ENCODE assay signal across 26 cellular contexts in genomic region chr2:120809576-120810440, GRCh38.
A peak's percentile ranks its signal among the peaks of the same experiment; 100 is the strongest.
DNase-seq lines count a peak whose midpoint lies in the region.
"Had no signal": no experiment of that assay in that cellular context is flagged by ENCODE, and none has a peak within 500 bp of the region (broad histone marks: within the 10 kb centered on the region; RNA-seq: fewer than 3 reads in every experiment).

No MANE protein-coding gene starts in this region.

- H2BK12ac ChIP-seq in mesenchymal stem cell (ENCODE audit: low read length in 2 of 2), result peak overlapping the region in 1 of 2 experiments; percentile 82

- no peak overlapping the region for H3K4me3 Mint-ChIP-seq in activated T-helper 1 cell treated with anti-CD3 and anti-CD28 coated beads, Interleukin-12 subunit alpha, Interleukin-12 subunit beta, Interleukin-2, Interleukin-4 antibody, amounts not matched to agents 30 ng/mL and 10 ng/mL and 1 ng/mL, durations not matched to agents 14 hours and 24 hours and 36 hours
- H3K4me3 Mint-ChIP-seq: activated naive CD4-positive, alpha-beta T cell treated with anti-CD3 and anti-CD28 coated beads for 36 hours; B cell; brain; T-helper 2 cell treated with Interferon-gamma antibody and Interleukin-4, amounts not matched to agents 5 μg/mL and 100 μg/mL, for 36 hours had no signal

- no peaks in the 10 kb centered on the region for H3K27me3 Mint-ChIP-seq in activated T-helper 1 cell treated with anti-CD3 and anti-CD28 coated beads, Interleukin-12 subunit alpha, Interleukin-12 subunit beta, Interleukin-2, Interleukin-4 antibody, amounts not matched to agents 30 ng/mL and 10 ng/mL and 1 ng/mL, durations not matched to agents 14 hours and 24 hours and 36 hours (ENCODE audit: insufficient read depth)
- H3K27me3 Mint-ChIP-seq: brain had no signal

- no peak overlapping the region for H3K27ac ChIP-seq in mesenchymal stem cell (ENCODE audit: low read length, poor library complexity, severe bottlenecking)
- H3K27ac ChIP-seq: A549, gastrocnemius medialis, neutrophil, prostate gland, thoracic aorta had no signal

- no peaks in the 10 kb centered on the region for H3K4me1 Mint-ChIP-seq in activated T-helper 1 cell treated with anti-CD3 and anti-CD28 coated beads, Interleukin-12 subunit alpha, Interleukin-12 subunit beta, Interleukin-2, Interleukin-4 antibody, amounts not matched to agents 30 ng/mL and 10 ng/mL and 1 ng/mL, durations not matched to agents 14 hours and 24 hours and 36 hours (ENCODE audit: low read depth)
- H3K4me1 Mint-ChIP-seq: B cell had no signal

- peaks cover 20% of the 10 kb centered on the region for H3K79me1 ChIP-seq in mesenchymal stem cell (replicated peaks; ENCODE audit: low read length, poor library complexity, severe bottlenecking)

- H3K36me3 ChIP-seq in H7 (replicated peaks; ENCODE audit: control insufficient read depth, insufficient read depth, low read length) (no peaks in the 10 kb centered on the region; the same call in 1 of the 2 replicates), mesenchymal stem cell (ENCODE audit: control insufficient read depth in 1 of 2, insufficient read depth in 2 of 2, low read depth in 1 of 2, low read length in 2 of 2) (peaks cover 4 to 42% of the 10 kb centered on the region in 2 experiments)
- H3K36me3 ChIP-seq: gastrocnemius medialis, neutrophil, prostate gland, thoracic aorta had no signal

- no peaks in the 10 kb centered on the region for H3K9me3 ChIP-seq in mesenchymal stem cell (ENCODE audit: control insufficient read depth, low read length)
- H3K9me3 ChIP-seq: A549, gastrocnemius medialis, neutrophil, prostate gland, thoracic aorta had no signal

- WGBS in mesenchymal stem cell, result 64% methylated on average over 10 of the region's 14 CpGs

- no peak overlapping the region for H3K27ac Mint-ChIP-seq in activated T-helper 1 cell treated with anti-CD3 and anti-CD28 coated beads, Interleukin-12 subunit alpha, Interleukin-12 subunit beta, Interleukin-2, Interleukin-4 antibody, amounts not matched to agents 30 ng/mL and 10 ng/mL and 1 ng/mL, durations not matched to agents 14 hours and 24 hours and 36 hours
- H3K27ac Mint-ChIP-seq: activated naive CD4-positive, alpha-beta T cell treated with anti-CD3 and anti-CD28 coated beads for 36 hours; B cell; T-helper 2 cell treated with Interferon-gamma antibody and Interleukin-4, amounts not matched to agents 5 μg/mL and 100 μg/mL, for 36 hours had no signal

- peak overlapping the region; percentile 6 for H4K91ac ChIP-seq in mesenchymal stem cell (ENCODE audit: low read length)

- peak overlapping the region in 1 of 2 experiments; percentile 51 for H3K23ac ChIP-seq in mesenchymal stem cell (ENCODE audit: low read length in 2 of 2)

- H3K27me3 ChIP-seq in H7 (ENCODE audit: control insufficient read depth, insufficient read depth, low read length), result no peaks in the 10 kb centered on the region
- no peaks in the 10 kb centered on the region for H3K27me3 ChIP-seq in mesenchymal stem cell (ENCODE audit: control insufficient read depth in 1 of 2, insufficient read depth in 1 of 2, low read length in 2 of 2)
- H3K27me3 ChIP-seq: gastrocnemius medialis had no signal

- no peak overlapping the region for H3K4me2 ChIP-seq in mesenchymal stem cell (ENCODE audit: low read length, poor library complexity, severe bottlenecking)
- H3K4me2 ChIP-seq: A549 had no signal

- no peak overlapping the region for H2AK5ac ChIP-seq in mesenchymal stem cell (ENCODE audit: low read length, severe bottlenecking)

- peak; percentile 44 for DNase-seq in NCI-H510A treated with DMSO at 0.1 percent for 48 hours (lab: John Stamatoyannopoulos, UW)
- DNase-seq in NCI-H510A (lab: John Stamatoyannopoulos, UW), result no peak
- peak; percentile 75 for DNase-seq in H7
- peak; percentile 64 for DNase-seq in OCI-M1 (lab: John Stamatoyannopoulos, UW)
- peak; percentile 66 for DNase-seq in mesenchymal stem cell
- DNase-seq in effector CD4-positive, alpha-beta T cell, result no peak
- DNase-seq in NCI-H446 (lab: John Stamatoyannopoulos, UW), result no peak
- no peak for DNase-seq in activated T-helper 1 cell treated with anti-CD3 and anti-CD28 coated beads, Interleukin-12 subunit alpha, Interleukin-12 subunit beta, Interleukin-2, Interleukin-4 antibody, amounts not matched to agents 30 ng/mL and 10 ng/mL and 1 ng/mL, durations not matched to agents 14 hours and 24 hours and 36 hours (ENCODE audit: low spot score)
- DNase-seq: activated CD4-positive, alpha-beta T cell treated with anti-CD3 and anti-CD28 coated beads, Interleukin-2, amount 50 U/mL, for 4 hours; activated CD4-positive, CD25-positive, alpha-beta regulatory T cell; activated naive CD4-positive, alpha-beta T cell treated with anti-CD3 and anti-CD28 coated beads for 36 hours; cerebellar nuclear complex; gastrocnemius medialis; GOT3; left ventricle myocardium superior; NCI-H1436 treated with DMSO at 0.1 percent for 48 hours; NCI-H2107; NCI-H526 treated with DMSO at 0.1 percent for 48 hours; stimulated activated naive CD8-positive, alpha-beta T cell treated with anti-CD3 and anti-CD28 coated beads, Interleukin-15, Interleukin-2, amounts not matched to agents 100 U/mL and 50 U/mL, for 24 hours had no signal

- no peak overlapping the region for H2BK120ac ChIP-seq in mesenchymal stem cell (ENCODE audit: low read depth, low read length)

- no peaks in the 10 kb centered on the region for H3K36me3 Mint-ChIP-seq in activated T-helper 1 cell treated with anti-CD3 and anti-CD28 coated beads, Interleukin-12 subunit alpha, Interleukin-12 subunit beta, Interleukin-2, Interleukin-4 antibody, amounts not matched to agents 30 ng/mL and 10 ng/mL and 1 ng/mL, durations not matched to agents 14 hours and 24 hours and 36 hours (ENCODE audit: low read depth)

- no peak overlapping the region for H3K14ac ChIP-seq in mesenchymal stem cell (ENCODE audit: low read length in 2 of 2)

- intact Hi-C loops in activated T-helper 1 cell treated with anti-CD3 and anti-CD28 coated beads, Interleukin-12 subunit alpha, Interleukin-12 subunit beta, Interleukin-2, Interleukin-4 antibody, amounts not matched to agents 30 ng/mL and 10 ng/mL and 1 ng/mL, durations not matched to agents 14 hours and 24 hours and 36 hours (cut with micrococcal nuclease), result no loop called here

- H2BK15ac ChIP-seq in mesenchymal stem cell (ENCODE audit: low read depth, poor library complexity, severe bottlenecking), result no peak overlapping the region

- H3K9me3 Mint-ChIP-seq in activated T-helper 1 cell treated with anti-CD3 and anti-CD28 coated beads, Interleukin-12 subunit alpha, Interleukin-12 subunit beta, Interleukin-2, Interleukin-4 antibody, amounts not matched to agents 30 ng/mL and 10 ng/mL and 1 ng/mL, durations not matched to agents 14 hours and 24 hours and 36 hours, result no peaks in the 10 kb centered on the region
- H3K9me3 Mint-ChIP-seq: activated naive CD4-positive, alpha-beta T cell treated with anti-CD3 and anti-CD28 coated beads for 36 hours; brain; T-helper 2 cell treated with Interferon-gamma antibody and Interleukin-4, amounts not matched to agents 5 μg/mL and 100 μg/mL, for 36 hours had no signal

- no peak overlapping the region for H3K9ac ChIP-seq in mesenchymal stem cell (ENCODE audit: low read length)

- H4K8ac ChIP-seq in mesenchymal stem cell (ENCODE audit: low read length), result peak overlapping the region; percentile 39

- no peak overlapping the region for H2AFZ ChIP-seq in mesenchymal stem cell (ENCODE audit: low read depth, low read length)

- peaks cover 7% of the 10 kb centered on the region for H3K4me1 ChIP-seq in mesenchymal stem cell (ENCODE audit: control insufficient read depth, insufficient read depth, low read depth, low read length)
- H3K4me1 ChIP-seq: A549, prostate gland had no signal

- no peak overlapping the region for H2BK5ac ChIP-seq in mesenchymal stem cell (ENCODE audit: low read depth, low read length, poor library complexity, severe bottlenecking)

- H3K4ac ChIP-seq in mesenchymal stem cell (ENCODE audit: low read depth in 1 of 2, low read length in 2 of 2), result no peak overlapping the region

- H3K4me3 ChIP-seq in H7 (ENCODE audit: insufficient read depth, low read depth, low read length) (no peak overlapping the region), mesenchymal stem cell (ENCODE audit: insufficient read depth in 1 of 2, low read depth in 1 of 2, low read length in 2 of 2) (no peak overlapping the region)
- H3K4me3 ChIP-seq: A549, gastrocnemius medialis, prostate gland, thoracic aorta had no signal

- peak overlapping the region in 1 of 2 experiments; percentile 76 for H3K18ac ChIP-seq in mesenchymal stem cell (ENCODE audit: low read depth in 1 of 2, low read length in 2 of 2)

Comparison
In these comparisons a context has a peak if more than half of its experiments do, and no peak if none do; other contexts are left out.
1. DNase-seq: peak in NCI-H510A treated with DMSO at 0.1 percent for 48 hours (single experiment), H7 (single experiment), OCI-M1 (single experiment) and mesenchymal stem cell (single experiment); none in NCI-H510A (single experiment), effector CD4-positive, alpha-beta T cell (single experiment), NCI-H446 (0 of 2) and activated T-helper 1 cell treated with anti-CD3 and anti-CD28 coated beads, Interleukin-12 subunit alpha, Interleukin-12 subunit beta, Interleukin-2, Interleukin-4 antibody, amounts not matched to agents 30 ng/mL and 10 ng/mL and 1 ng/mL, durations not matched to agents 14 hours and 24 hours and 36 hours (single experiment).